Comparison of ENCODE assay signal across 12 cellular contexts in genomic region chr14:97723834-97724770, GRCh38.
DNase-seq lines count a peak whose midpoint lies in the region; ATAC-seq and TF ChIP-seq lines count a peak whose summit lies in the region.
"Had no signal": no experiment of that assay in that cellular context is flagged by ENCODE, and none has a peak within 500 bp of the region (broad histone marks: within the 10 kb centered on the region; RNA-seq: fewer than 3 reads in every experiment).

No MANE protein-coding gene starts in this region.

- peak overlapping the region; percentile 75 for H3K27ac ChIP-seq in CD4-positive, alpha-beta T cell (ENCODE audit: low read depth, low read length)
- H3K27ac ChIP-seq in naive thymus-derived CD4-positive, alpha-beta T cell (ENCODE audit: low read depth, low read length) = peak overlapping the region; percentile 80
- H3K27ac ChIP-seq in prostate gland = no peak overlapping the region
- H3K27ac ChIP-seq in vagina = no peak overlapping the region

- peak overlapping the region; percentile 98 for H2AFZ ChIP-seq in Loucy (ENCODE audit: low read length)

- no peaks in the 10 kb centered on the region for H3K27me3 ChIP-seq in CD4-positive, alpha-beta T cell (ENCODE audit: control insufficient read depth, insufficient read depth, low read length)
- H3K27me3 ChIP-seq in Loucy (ENCODE audit: insufficient read depth, low read length, poor library complexity, severe bottlenecking) = no peaks in the 10 kb centered on the region
- H3K27me3 ChIP-seq in naive thymus-derived CD4-positive, alpha-beta T cell (ENCODE audit: control insufficient read depth in 2 of 2, insufficient read depth in 2 of 2, low read length in 2 of 2) = no peaks in the 10 kb centered on the region
- no peaks in the 10 kb centered on the region for H3K27me3 ChIP-seq in prostate gland (replicated peaks; ENCODE audit: insufficient read depth)
- no peaks in the 10 kb centered on the region for H3K27me3 ChIP-seq in vagina

- H3K4me3 Mint-ChIP-seq in CD4-positive, alpha-beta T cell = peak overlapping the region; percentile 85
- peak overlapping the region; percentile 78 to 92 (median 84) for H3K4me3 Mint-ChIP-seq in naive thymus-derived CD4-positive, alpha-beta T cell

- no peaks in the 10 kb centered on the region for H3K27me3 Mint-ChIP-seq in CD4-positive, alpha-beta T cell
- no peaks in the 10 kb centered on the region for H3K27me3 Mint-ChIP-seq in naive thymus-derived CD4-positive, alpha-beta T cell

- no peaks in the 10 kb centered on the region for H3K36me3 Mint-ChIP-seq in CD4-positive, alpha-beta T cell (ENCODE audit: low read depth)
- peaks cover 0 to 13% (median 0%) of the 10 kb centered on the region in 5 donors for H3K36me3 Mint-ChIP-seq in naive thymus-derived CD4-positive, alpha-beta T cell

- H3K27ac Mint-ChIP-seq in CD4-positive, alpha-beta T cell = peak overlapping the region; percentile 94
- H3K27ac Mint-ChIP-seq in naive thymus-derived CD4-positive, alpha-beta T cell = peak overlapping the region; percentile 92 to 99 (median 97)

- peak; percentile 20 for TF ChIP-seq CTCF in CD4-positive, alpha-beta T cell (IDR thresholded peaks at IDR 0.05)
- TF ChIP-seq CTCF in Loucy (conservative IDR thresholded peaks at IDR 0.05; ENCODE audit: low read length) (no peak), prostate gland (IDR thresholded peaks at IDR 0.05) (no peak), vagina (IDR thresholded peaks at IDR 0.05) (no peak)

- H3K4me3 ChIP-seq in Loucy (ENCODE audit: low read length, poor library complexity, severe bottlenecking) = peak overlapping the region; percentile 57
- H3K4me3 ChIP-seq in naive thymus-derived CD4-positive, alpha-beta T cell (ENCODE audit: low read length) = peak overlapping the region; percentile 57
- H3K4me3 ChIP-seq in prostate gland = no peak overlapping the region
- H3K4me3 ChIP-seq in vagina = no peak overlapping the region

- POLR2A ChIA-PET in CD4-positive, alpha-beta T cell (lab: Charles Lee) = interaction anchor here (0.5 to 2.2 kb wide), 11 partner anchors 16 to 1542 kb away, joined by 3 to 16 read pairs (median 4); no protein-coding TSS in a partner anchor
- POLR2A ChIA-PET in naive thymus-derived CD4-positive, alpha-beta T cell (lab: Charles Lee) = interaction anchor here (0.6 to 4.5 kb wide), 21 partner anchors 11 to 1548 kb away, joined by 3 to 33 read pairs (median 4); partner anchors contain the start of gene BCL11B

- peak in 9 of 10 experiments; percentile 9 to 57 (median 31) for DNase-seq in CD4-positive, alpha-beta T cell
- DNase-seq in activated effector memory CD4-positive, alpha-beta T cell treated with Interleukin-2 at 50 U/mL for 16 hours = peak; percentile 37
- DNase-seq in naive thymus-derived CD4-positive, alpha-beta T cell = peak in 8 of 9 donors; percentile 38 to 67 (median 59)
- DNase-seq in prostate gland (ENCODE audit: low spot score) = no peak
- DNase-seq in vagina (ENCODE audit: extremely low spot score in 2 of 2) = no peak
- DNase-seq: foreskin fibroblast, H7, IMR-90, NCI-H1694 treated with DMSO at 0.1 percent for 48 hours had no signal

- H3K4me2 ChIP-seq in Loucy (ENCODE audit: low read depth, low read length, poor library complexity, severe bottlenecking) = peak overlapping the region; percentile 62

- peak overlapping the region; percentile 58 for H3K9ac ChIP-seq in Loucy (ENCODE audit: low read depth, low read length, poor library complexity, severe bottlenecking)

- 50% methylated on average over 18 of the region's 18 CpGs for WGBS in prostate gland

- H3K4me1 ChIP-seq in Loucy (ENCODE audit: insufficient read depth, low read length, poor library complexity, severe bottlenecking) = peaks cover 13% of the 10 kb centered on the region
- peaks cover 30 to 74% of the 10 kb centered on the region in 2 donors for H3K4me1 ChIP-seq in naive thymus-derived CD4-positive, alpha-beta T cell (ENCODE audit: control insufficient read depth in 2 of 2, insufficient read depth in 2 of 2, low read length in 2 of 2)
- H3K4me1 ChIP-seq in prostate gland (replicated peaks) = no peaks in the 10 kb centered on the region
- no peaks in the 10 kb centered on the region for H3K4me1 ChIP-seq in vagina

- H3K36me3 ChIP-seq in Loucy (ENCODE audit: insufficient read depth, low read length) (no peaks in the 10 kb centered on the region), prostate gland (no peaks in the 10 kb centered on the region), vagina (no peaks in the 10 kb centered on the region)
- H3K36me3 ChIP-seq in naive thymus-derived CD4-positive, alpha-beta T cell (ENCODE audit: control insufficient read depth in 2 of 3, insufficient read depth in 3 of 3, low read length in 3 of 3) = no peaks in the 10 kb centered on the region

- no peaks in the 10 kb centered on the region for H3K9me2 ChIP-seq in Loucy (replicated peaks; ENCODE audit: low read depth, low read length)

- no peaks in the 10 kb centered on the region for H3K9me3 Mint-ChIP-seq in CD4-positive, alpha-beta T cell
- H3K9me3 Mint-ChIP-seq in naive thymus-derived CD4-positive, alpha-beta T cell = peaks cover 0 to 1% (median 0%) of the 10 kb centered on the region in 11 donors

- no peaks in the 10 kb centered on the region for H4K20me1 ChIP-seq in Loucy (ENCODE audit: insufficient read depth, low read length, poor library complexity, severe bottlenecking)

- TF ChIP-seq POLR2A in prostate gland (IDR thresholded peaks at IDR 0.05) (no peak), vagina (IDR thresholded peaks at IDR 0.05) (no peak)

- no peaks in the 10 kb centered on the region for H3K79me2 ChIP-seq in Loucy (ENCODE audit: insufficient read depth, low read length)

- ATAC-seq in CD4-positive, alpha-beta T cell (ENCODE audit: poor library complexity) = peak; percentile 80
- ATAC-seq in naive thymus-derived CD4-positive, alpha-beta T cell = peak; percentile 77
- no peak for ATAC-seq in GM19452 (IDR thresholded peaks at IDR 0.05; ENCODE audit: unreplicated experiment)
- no peak for ATAC-seq in HG02678 (IDR thresholded peaks at IDR 0.05; ENCODE audit: unreplicated experiment)

- peaks cover 91% of the 10 kb centered on the region for H3K4me1 Mint-ChIP-seq in CD4-positive, alpha-beta T cell (ENCODE audit: low read depth)
- peaks cover 51 to 94% (median 88%) of the 10 kb centered on the region in 7 donors for H3K4me1 Mint-ChIP-seq in naive thymus-derived CD4-positive, alpha-beta T cell

- intact Hi-C loops in CD4-positive, alpha-beta T cell (cut with DNase I, micrococcal nuclease) = loop anchor here (1.0 to 5.0 kb wide), 4 partner anchors 8 to 122 kb away; no protein-coding TSS in a partner anchor
- intact Hi-C loops in naive thymus-derived CD4-positive, alpha-beta T cell (cut with micrococcal nuclease) = loop anchor here (1.0 to 10.0 kb wide), 13 partner anchors 15 to 1548 kb away; partner anchors contain the start of gene BCL11B (in 1 of the 2)
- intact Hi-C loops in prostate gland (cut with DNase I) = no loop called here
- intact Hi-C loops in vagina (cut with DNase I) = no loop called here

- H3F3A ChIP-seq in Loucy (ENCODE audit: low read depth) = no peaks in the 10 kb centered on the region

- H3K9me3 ChIP-seq in CD4-positive, alpha-beta T cell (ENCODE audit: control insufficient read depth, low read length) = no peaks in the 10 kb centered on the region
- no peaks in the 10 kb centered on the region for H3K9me3 ChIP-seq in Loucy (ENCODE audit: insufficient read depth, low read depth, low read length)
- H3K9me3 ChIP-seq in naive thymus-derived CD4-positive, alpha-beta T cell (ENCODE audit: control insufficient read depth in 2 of 3, low read length in 3 of 3) = no peaks in the 10 kb centered on the region
- no peaks in the 10 kb centered on the region for H3K9me3 ChIP-seq in prostate gland
- H3K9me3 ChIP-seq in vagina = no peaks in the 10 kb centered on the region

- CTCF ChIA-PET in CD4-positive, alpha-beta T cell (lab: Charles Lee) = interaction anchor here (0.6 to 1.5 kb wide), 4 partner anchors 10 to 1542 kb away, joined by 3 read pairs; no protein-coding TSS in a partner anchor
- CTCF ChIA-PET in naive thymus-derived CD4-positive, alpha-beta T cell (lab: Charles Lee) = interaction anchor here (0.6 to 1.5 kb wide), 11 partner anchors 11 to 465 kb away, joined by 3 to 6 read pairs (median 3); no protein-coding TSS in a partner anchor

Comparison
In these comparisons a context has a peak if more than half of its experiments do, and no peak if none do; other contexts are left out.
1. ATAC-seq: peak in CD4-positive, alpha-beta T cell (single experiment) and naive thymus-derived CD4-positive, alpha-beta T cell (single experiment); none in GM19452 (single experiment) and HG02678 (single experiment).
2. DNase-seq: peak in CD4-positive, alpha-beta T cell (9 of 10), activated effector memory CD4-positive, alpha-beta T cell treated with Interleukin-2 at 50 U/mL for 16 hours (single experiment) and naive thymus-derived CD4-positive, alpha-beta T cell (8 of 9); none in prostate gland (single experiment) and vagina (0 of 2).
3. H3K27ac ChIP-seq: peak in CD4-positive, alpha-beta T cell (single experiment) and naive thymus-derived CD4-positive, alpha-beta T cell (single experiment); none in prostate gland (0 of 2) and vagina (single experiment).
4. H3K4me3 ChIP-seq: peak in Loucy (single experiment) and naive thymus-derived CD4-positive, alpha-beta T cell (single experiment); none in prostate gland (0 of 2) and vagina (0 of 2).
5. intact Hi-C loops: an anchor here in CD4-positive, alpha-beta T cell (1.0 to 5.0 kb wide) and naive thymus-derived CD4-positive, alpha-beta T cell (1.0 to 10.0 kb wide); none called in prostate gland and vagina.